Comparison of ENCODE assay signal across 8 cellular contexts in the genomic region with DNA sequence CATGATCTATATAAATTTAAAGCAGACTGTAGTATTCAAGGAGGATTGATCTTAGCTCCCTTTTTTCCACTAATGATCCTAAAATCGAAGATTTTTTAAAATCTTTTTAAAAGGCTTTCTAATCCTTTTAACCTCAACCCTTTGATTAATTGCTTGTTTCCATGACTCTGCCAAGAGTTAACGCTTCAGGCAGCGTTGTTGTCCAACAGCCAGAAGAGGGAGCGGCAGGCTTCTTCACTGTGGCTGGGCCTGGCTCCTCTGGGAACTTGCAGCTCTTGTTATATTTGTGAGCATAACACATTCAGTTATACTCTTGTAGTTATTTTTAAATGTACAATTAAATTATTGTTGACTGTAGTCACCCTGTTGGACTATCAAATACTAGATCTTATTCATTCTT. TPM values are rescaled to one million over a fixed set of nuclear protein-coding genes. Genes with fewer than 3 reads are reported as not detected.
A peak's percentile ranks its signal among the peaks of the same experiment; 100 is the strongest.
DNase-seq lines count a peak whose midpoint lies in the region; ATAC-seq, FAIRE-seq and TF ChIP-seq lines count a peak whose summit lies in the region.

No MANE protein-coding gene starts in this region.

- TF ChIP-seq EP300 in GM12878 (IDR thresholded peaks at IDR 0.05; ENCODE audit: borderline replicate concordance in 1 of 2, control insufficient read depth in 1 of 2, low read depth in 2 of 2, low read length in 2 of 2), result no peak

- RAD21 ChIA-PET in GM12878 (lab: Charles Lee; ENCODE audit: unreplicated experiment), result no interaction called here

- CTCF ChIA-PET in GM12878 (lab: Yijun Ruan, JAX), result no interaction called here

- no peaks in the 10 kb centered on the region for H4K20me1 ChIP-seq in GM12878 (ENCODE audit: control insufficient read depth, insufficient read depth)

- TF ChIP-seq POLR2A in GM12878 (IDR thresholded peaks at IDR 0.05; ENCODE audit: low read depth, low read length), result no peak
- TF ChIP-seq POLR2A in spleen (IDR thresholded peaks at IDR 0.05), result no peak

- ATAC-seq in GM12878, result no peak

- no peak overlapping the region for H3K4me2 ChIP-seq in GM12878 (ENCODE audit: control insufficient read depth, insufficient read depth)

- in situ Hi-C loops in GM12878 (cut with MboI), result no loop called here

- H3K4me3 ChIP-seq in cardiac muscle cell, result no peak overlapping the region
- H3K4me3 ChIP-seq in GM12878, result no peak overlapping the region
- no peak overlapping the region for H3K4me3 ChIP-seq in spleen

- TF ChIP-seq CTCF in cardiac muscle cell (IDR thresholded peaks at IDR 0.05; ENCODE audit: low read depth, low read length) (peak; percentile 83), GM12878 (IDR thresholded peaks at IDR 0.05 in 2 of 3, conservative IDR thresholded peaks at IDR 0.05 in 1 of 3; ENCODE audit: control insufficient read depth in 2 of 3, extremely low read depth in 1 of 3, insufficient read depth in 1 of 3, low read depth in 3 of 3, low read length in 3 of 3) (no peak), spleen (IDR thresholded peaks at IDR 0.05 in 8 of 11, conservative IDR thresholded peaks at IDR 0.05 in 3 of 11) (peak in 7 of 11 experiments; percentile 15 to 64 (median 56))

- DNase-seq in cardiac muscle cell (ENCODE audit: low read depth in 1 of 2, low spot score in 1 of 2) (peak; percentile 74 to 89), cardiac septum (ENCODE audit: low spot score) (no peak), GM12878 (ENCODE audit: low read depth, low spot score) (no peak), iPS-NIHi7 (ENCODE audit: extremely low spot score) (peak; percentile 36), spleen (no peak), T-helper 9 cell (no peak), NCI-H1048 (lab: John Stamatoyannopoulos, UW) (no peak)
- no peak for DNase-seq in activated CD4-positive, alpha-beta T cell treated with anti-CD3 and anti-CD28 coated beads, Interleukin-2, amount 50 U/mL, for 48 hours

- intact Hi-C loops in cardiac septum (cut with DNase I) (loop anchor here (10.0 kb wide), 1 partner anchor 274 kb away; no protein-coding TSS in a partner anchor), GM12878 (cut with micrococcal nuclease; ENCODE audit: unreplicated experiment) (no loop called here), spleen (cut with DNase I; ENCODE audit: low total_unique reads) (no loop called here)

- H3K9me3 ChIP-seq in cardiac muscle cell (ENCODE audit: low read depth) (no peaks in the 10 kb centered on the region), GM12878 (replicated peaks; ENCODE audit: control insufficient read depth, insufficient read depth, low read length) (no peaks in the 10 kb centered on the region), spleen (no peaks in the 10 kb centered on the region)

- SMC1A ChIA-PET in GM12878 (lab: Charles Lee; ENCODE audit: uncharacterized antibody, unreplicated experiment), result interaction anchor here (1.4 kb wide), 1 partner anchor 9 kb away, joined by 3 read pairs; no protein-coding TSS in a partner anchor

- H3K36me3 ChIP-seq in cardiac muscle cell (no peaks in the 10 kb centered on the region), GM12878 (ENCODE audit: control insufficient read depth in 2 of 2, insufficient read depth in 2 of 2, low read length in 1 of 2) (peaks cover 10 to 26% of the 10 kb centered on the region in 2 experiments; a peak in 3 of 4 replicates), spleen (peaks cover 0 to 100% (median 61%) of the 10 kb centered on the region in 6 donors)

- no peak overlapping the region for H2AFZ ChIP-seq in GM12878 (ENCODE audit: control insufficient read depth, low read depth, low read length)

- no peak overlapping the region for H3K9ac ChIP-seq in GM12878 (ENCODE audit: control insufficient read depth, insufficient read depth, low read length)

- 96% methylated on average over 4 of the region's 4 CpGs for WGBS in GM12878 (ENCODE audit: insufficient coverage, insufficient replicate concordance, low lambda C conversion rate, missing lambda C conversion rate)
- WGBS in spleen, 5 donors, result 59 to 69% (median 67%) methylated on average over 4 of the region's 4 CpGs

- peaks cover 16% of the 10 kb centered on the region for H3K4me1 ChIP-seq in cardiac muscle cell (ENCODE audit: low read depth)
- no peaks in the 10 kb centered on the region for H3K4me1 ChIP-seq in GM12878 (ENCODE audit: control insufficient read depth, insufficient read depth, low read length)
- H3K4me1 ChIP-seq in spleen, result peaks cover 0 to 51% (median 24%) of the 10 kb centered on the region in 6 donors

- H3K27ac ChIP-seq in cardiac muscle cell (no peak overlapping the region), GM12878 (ENCODE audit: control insufficient read depth, insufficient read depth) (no peak overlapping the region), spleen (peak overlapping the region in 3 of 8 donors; percentile 19 to 39 (median 35))

- BruUV-seq in GM12878 (replicated peaks; lab: Mats Ljungman, UMichigan), result no TSS peak

- no peak for FAIRE-seq in GM12878 (lab: Jason Lieb, UNC)

- H3K27me3 ChIP-seq in cardiac muscle cell (no peaks in the 10 kb centered on the region), GM12878 (replicated peaks in 1 of 2; ENCODE audit: control insufficient read depth in 2 of 2, insufficient read depth in 2 of 2, low read length in 1 of 2) (no peaks in the 10 kb centered on the region), spleen (replicated peaks in 1 of 7) (no peaks in the 10 kb centered on the region)

- POLR2A ChIA-PET in GM12878 (lab: Charles Lee), result no interaction called here

- no peaks in the 10 kb centered on the region for H3K79me2 ChIP-seq in GM12878 (ENCODE audit: control insufficient read depth, insufficient read depth, low read length)

- 0 out of 2 replicates have a peak, but pooled peaks have one; percentile 15 for TF ChIP-seq RAD21 in GM12878 (IDR thresholded peaks at IDR 0.05; ENCODE audit: insufficient read depth, low read depth, low read length)

TF ChIP-seq in GM12878, 131 proteins besides CTCF, POLR2A, EP300 and RAD21 (continues in another document):
- TF ChIP-seq MEF2A (IDR thresholded peaks at IDR 0.05; ENCODE audit: insufficient read depth, low read depth, low read length) (no peak), CEBPB (IDR thresholded peaks at IDR 0.05; ENCODE audit: borderline replicate concordance in 1 of 2, low read depth in 2 of 2, low read length in 2 of 2) (no peak), EZH2 (IDR thresholded peaks at IDR 0.05; ENCODE audit: borderline replicate concordance, control insufficient read depth, low read depth, low read length) (no peak), NFXL1 (IDR thresholded peaks at IDR 0.05; ENCODE audit: borderline replicate concordance) (no peak)
- TF ChIP-seq, protein P1, sequence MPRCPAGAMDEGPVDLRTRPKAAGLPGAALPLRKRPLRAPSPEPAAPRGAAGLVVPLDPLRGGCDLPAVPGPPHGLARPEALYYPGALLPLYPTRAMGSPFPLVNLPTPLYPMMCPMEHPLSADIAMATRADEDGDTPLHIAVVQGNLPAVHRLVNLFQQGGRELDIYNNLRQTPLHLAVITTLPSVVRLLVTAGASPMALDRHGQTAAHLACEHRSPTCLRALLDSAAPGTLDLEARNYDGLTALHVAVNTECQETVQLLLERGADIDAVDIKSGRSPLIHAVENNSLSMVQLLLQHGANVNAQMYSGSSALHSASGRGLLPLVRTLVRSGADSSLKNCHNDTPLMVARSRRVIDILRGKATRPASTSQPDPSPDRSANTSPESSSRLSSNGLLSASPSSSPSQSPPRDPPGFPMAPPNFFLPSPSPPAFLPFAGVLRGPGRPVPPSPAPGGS (IDR thresholded peaks at IDR 0.05; ENCODE audit: borderline replicate concordance, insufficient read depth, low read depth, low read length, poor library complexity, severe bottlenecking), result no peak
- TF ChIP-seq, protein P2, sequence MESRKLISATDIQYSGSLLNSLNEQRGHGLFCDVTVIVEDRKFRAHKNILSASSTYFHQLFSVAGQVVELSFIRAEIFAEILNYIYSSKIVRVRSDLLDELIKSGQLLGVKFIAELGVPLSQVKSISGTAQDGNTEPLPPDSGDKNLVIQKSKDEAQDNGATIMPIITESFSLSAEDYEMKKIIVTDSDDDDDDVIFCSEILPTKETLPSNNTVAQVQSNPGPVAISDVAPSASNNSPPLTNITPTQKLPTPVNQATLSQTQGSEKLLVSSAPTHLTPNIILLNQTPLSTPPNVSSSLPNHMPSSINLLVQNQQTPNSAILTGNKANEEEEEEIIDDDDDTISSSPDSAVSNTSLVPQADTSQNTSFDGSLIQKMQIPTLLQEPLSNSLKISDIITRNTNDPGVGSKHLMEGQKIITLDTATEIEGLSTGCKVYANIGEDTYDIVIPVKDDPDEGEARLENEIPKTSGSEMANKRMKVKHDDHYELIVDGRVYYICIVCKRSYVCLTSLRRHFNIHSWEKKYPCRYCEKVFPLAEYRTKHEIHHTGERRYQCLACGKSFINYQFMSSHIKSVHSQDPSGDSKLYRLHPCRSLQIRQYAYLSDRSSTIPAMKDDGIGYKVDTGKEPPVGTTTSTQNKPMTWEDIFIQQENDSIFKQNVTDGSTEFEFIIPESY (IDR thresholded peaks at IDR 0.05), result no peak

RNA-seq across cellular contexts. Expression of a gene that starts 26.3 kb away (rescaled TPM):
- total RNA-seq in cardiac muscle cell (20.3 and 30.0 TPM in 2 replicates), cardiac septum (19.4 TPM), GM12878 (2014; rRNA removed) (25.6 and 26.4 TPM in 2 replicates), GM12878 (2014; rRNA removed; fragmentation: Illumina TruSeq; extraction: Trizol) (31.6 and 33.8 TPM in 2 replicates), GM12878 (2021) (23.6 and 25.0 TPM in 2 replicates), spleen (10 to 100 TPM; 30.3 to 46.2 (median 42.5) TPM)
- polyA plus RNA-seq in cardiac muscle cell (10.6 and 15.5 TPM in 2 replicates), GM12878 (2011; rRNA removed) (30.2 and 31.2 TPM in 2 replicates), GM12878 (2014; fragmentation: Illumina TruSeq; extraction: Trizol) (27.4 and 29.2 TPM in 2 replicates), GM12878 (2014; fragmentation: Nextera tagmentation; extraction: Ambion mirVana) (10 to 100 TPM; 12.4 to 20.1 TPM), GM12878 (2014; rRNA removed) (29.2 and 29.8 TPM in 2 replicates), GM12878 (2016; fragmentation: Nextera tagmentation; extraction: Ambion mirVana) (10 to 100 TPM; 29.0 to 29.6 TPM), spleen (10 to 100 TPM; 11.5 to 30.9 (median 12.0) TPM)
- total RNA-seq in GM12878 (2013; cell fraction: nucleolus; rRNA removed), result 27.7 and 30.8 TPM in 2 replicates
- 13.4 TPM for polyA plus RNA-seq in GM12878 (2011; ENCODE audit: low read depth)
- 29.3 and 30.5 TPM in 2 replicates for polyA plus RNA-seq in GM12878 (2011; cell fraction: cytosol; rRNA removed)
- polyA plus RNA-seq in GM12878 (2011; cell fraction: nucleus; rRNA removed), result 13.6 and 16.4 TPM in 2 replicates
- polyA plus RNA-seq in GM12878 (2012), result 15.9 and 33.1 TPM in 2 replicates
- polyA minus RNA-seq in GM12878 (2011; rRNA and poly(A)+ RNA removed), result 30.9 and 32.2 TPM in 2 replicates
- polyA minus RNA-seq in GM12878 (2011; cell fraction: cytosol; rRNA and poly(A)+ RNA removed), result 9.2 and 13.9 TPM in 2 replicates
- 10.2 and 14.0 TPM in 2 replicates for polyA minus RNA-seq in GM12878 (2011; cell fraction: nucleus; rRNA and poly(A)+ RNA removed)

Comparison
In these comparisons a context has a peak if more than half of its experiments do, and no peak if none do; other contexts are left out.
1. DNase-seq: peak in cardiac muscle cell (2 of 2) and iPS-NIHi7 (single experiment); none in cardiac septum (single experiment), GM12878 (single experiment), spleen (single experiment), T-helper 9 cell (single experiment), NCI-H1048 (single experiment) and activated CD4-positive, alpha-beta T cell treated with anti-CD3 and anti-CD28 coated beads, Interleukin-2, amount 50 U/mL, for 48 hours (0 of 2).
2. CTCF ChIP-seq: peak in cardiac muscle cell (single experiment) and spleen (7 of 11); none in GM12878 (0 of 3).